In genomic region chr6:150279533-150279932, GRCh38 we compare ENCODE assay signal across 2 cellular contexts.
TF ChIP-seq lines count a peak whose summit lies in the region.

No MANE protein-coding gene starts in this region.

TF ChIP-seq in HepG2, 621 proteins besides CTCF, POLR2A, EP300 and RAD21:
- no peak for TF ChIP-seq ZNF207 (IDR thresholded peaks at IDR 0.05; ENCODE audit: borderline replicate concordance)
- TF ChIP-seq ZNF30 (CRISPR knock-in tag; IDR thresholded peaks at IDR 0.05): no peak
- peak; percentile 21; the same call in 1 of the 2 replicates for TF ChIP-seq ATF7 (IDR thresholded peaks at IDR 0.05)
- no peak for TF ChIP-seq ATF7 (CRISPR knock-in tag; IDR thresholded peaks at IDR 0.05)
TF ChIP-seq in HepG2: peak in this region for 1.

TF ChIP-seq in K562, 482 proteins besides CTCF, POLR2A, EP300 and RAD21:
- TF ChIP-seq RBM14 (IDR thresholded peaks at IDR 0.05; ENCODE audit: borderline replicate concordance, insufficient read depth, low read depth, low read length) (no peak), JUNB (CRISPR knock-in tag; conservative IDR thresholded peaks at IDR 0.05) (no peak), BRD4 (IDR thresholded peaks at IDR 0.05) (no peak), CEBPG (CRISPR knock-in tag; IDR thresholded peaks at IDR 0.05) (no peak), CEBPG (tag; conservative IDR thresholded peaks at IDR 0.05 in 1 of 2, IDR thresholded peaks at IDR 0.05 in 1 of 2) (peak; percentile 63 to 78; a peak in 3 of 4 replicates), ZNF766 (CRISPR knock-in tag; conservative IDR thresholded peaks at IDR 0.05) (peak; percentile 65; the same call in 1 of the 2 replicates), PPARD (CRISPR knock-in tag; IDR thresholded peaks at IDR 0.05) (no peak), HES1 (IDR thresholded peaks at IDR 0.05; ENCODE audit: low read depth) (no peak), U2AF1 (optimal IDR thresholded peaks at IDR 0.05; ENCODE audit: low read depth, low read length) (no peak), MGA (IDR thresholded peaks at IDR 0.05) (peak; percentile 25; the same call in 1 of the 2 replicates), ZFP36 (IDR thresholded peaks at IDR 0.05; ENCODE audit: low read depth, low read length, partially characterized antibody) (no peak), CEBPB (tag; IDR thresholded peaks at IDR 0.05) (peak; percentile 30; the same call in 1 of the 2 replicates), SMARCB1 (IDR thresholded peaks at IDR 0.05; ENCODE audit: insufficient read length, low read depth) (no peak), IFI16 (CRISPR knock-in tag; IDR thresholded peaks at IDR 0.05) (no peak), NFIX (CRISPR knock-in tag; IDR thresholded peaks at IDR 0.05; ENCODE audit: low read depth) (no peak), ZNF589 (CRISPR knock-in tag; IDR thresholded peaks at IDR 0.05; ENCODE audit: low read depth) (peak; percentile 35; the same call in 1 of the 2 replicates)
- TF ChIP-seq, protein P1, sequence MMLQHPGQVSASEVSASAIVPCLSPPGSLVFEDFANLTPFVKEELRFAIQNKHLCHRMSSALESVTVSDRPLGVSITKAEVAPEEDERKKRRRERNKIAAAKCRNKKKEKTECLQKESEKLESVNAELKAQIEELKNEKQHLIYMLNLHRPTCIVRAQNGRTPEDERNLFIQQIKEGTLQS (IDR thresholded peaks at IDR 0.05): peak; percentile 84
- TF ChIP-seq, protein P1 (CRISPR knock-in tag; conservative IDR thresholded peaks at IDR 0.05): no peak
- TF ChIP-seq, protein P2, sequence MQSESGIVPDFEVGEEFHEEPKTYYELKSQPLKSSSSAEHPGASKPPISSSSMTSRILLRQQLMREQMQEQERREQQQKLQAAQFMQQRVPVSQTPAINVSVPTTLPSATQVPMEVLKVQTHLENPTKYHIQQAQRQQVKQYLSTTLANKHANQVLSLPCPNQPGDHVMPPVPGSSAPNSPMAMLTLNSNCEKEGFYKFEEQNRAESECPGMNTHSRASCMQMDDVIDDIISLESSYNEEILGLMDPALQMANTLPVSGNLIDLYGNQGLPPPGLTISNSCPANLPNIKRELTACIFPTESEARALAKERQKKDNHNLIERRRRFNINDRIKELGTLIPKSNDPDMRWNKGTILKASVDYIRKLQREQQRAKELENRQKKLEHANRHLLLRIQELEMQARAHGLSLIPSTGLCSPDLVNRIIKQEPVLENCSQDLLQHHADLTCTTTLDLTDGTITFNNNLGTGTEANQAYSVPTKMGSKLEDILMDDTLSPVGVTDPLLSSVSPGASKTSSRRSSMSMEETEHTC (IDR thresholded peaks at IDR 0.05): no peak
